1 cellular context compared by ENCODE assay signal in the genomic region with DNA sequence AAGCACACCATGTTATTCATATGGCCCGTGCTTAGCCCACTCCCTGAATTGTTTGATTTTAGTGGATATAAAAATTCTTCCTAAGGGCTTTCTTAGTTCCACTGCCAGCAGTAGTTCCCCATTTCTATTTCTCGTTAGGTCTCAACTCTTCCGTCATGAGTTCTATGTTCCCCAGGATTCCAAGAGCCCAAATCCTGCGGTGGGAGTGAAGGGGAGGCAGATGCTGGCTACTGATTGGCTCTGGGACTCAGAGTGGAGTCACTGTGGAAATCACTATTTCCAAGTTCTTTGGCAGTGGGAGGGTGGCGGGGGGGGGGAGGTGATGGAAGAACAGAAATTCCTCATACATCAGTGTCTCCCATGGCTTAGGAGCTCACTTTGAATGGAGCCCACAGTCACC.
TF ChIP-seq lines count a peak whose summit lies in the region.

No MANE protein-coding gene starts in this region.

TF ChIP-seq in WTC11, 78 proteins besides CTCF, POLR2A, EP300 and RAD21:
- TF ChIP-seq FOXK1 (CRISPR knock-in tag; IDR thresholded peaks at IDR 0.05) (no peak), RORB (CRISPR knock-in tag; IDR thresholded peaks at IDR 0.05) (no peak), ESRRA (CRISPR knock-in tag; IDR thresholded peaks at IDR 0.05; ENCODE audit: borderline replicate concordance) (no peak), SMAD3 (CRISPR knock-in tag; IDR thresholded peaks at IDR 0.05; ENCODE audit: borderline replicate concordance) (no peak), E2F5 (CRISPR knock-in tag; IDR thresholded peaks at IDR 0.05) (no peak), ARID4B (CRISPR knock-in tag; IDR thresholded peaks at IDR 0.05; ENCODE audit: borderline replicate concordance) (no peak), FOXP1 (CRISPR knock-in tag; IDR thresholded peaks at IDR 0.05; ENCODE audit: borderline replicate concordance) (no peak), ZNF396 (CRISPR knock-in tag; IDR thresholded peaks at IDR 0.05; ENCODE audit: borderline replicate concordance) (no peak), IRF2 (CRISPR knock-in tag; IDR thresholded peaks at IDR 0.05; ENCODE audit: borderline replicate concordance, low read depth) (no peak), TP53 (CRISPR knock-in tag; IDR thresholded peaks at IDR 0.05) (no peak), NFATC4 (CRISPR knock-in tag; IDR thresholded peaks at IDR 0.05) (no peak)
- TF ChIP-seq, protein P1, sequence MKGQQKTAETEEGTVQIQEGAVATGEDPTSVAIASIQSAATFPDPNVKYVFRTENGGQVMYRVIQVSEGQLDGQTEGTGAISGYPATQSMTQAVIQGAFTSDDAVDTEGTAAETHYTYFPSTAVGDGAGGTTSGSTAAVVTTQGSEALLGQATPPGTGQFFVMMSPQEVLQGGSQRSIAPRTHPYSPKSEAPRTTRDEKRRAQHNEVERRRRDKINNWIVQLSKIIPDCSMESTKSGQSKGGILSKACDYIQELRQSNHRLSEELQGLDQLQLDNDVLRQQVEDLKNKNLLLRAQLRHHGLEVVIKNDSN (CRISPR knock-in tag; IDR thresholded peaks at IDR 0.05): no peak
- TF ChIP-seq, protein P2, sequence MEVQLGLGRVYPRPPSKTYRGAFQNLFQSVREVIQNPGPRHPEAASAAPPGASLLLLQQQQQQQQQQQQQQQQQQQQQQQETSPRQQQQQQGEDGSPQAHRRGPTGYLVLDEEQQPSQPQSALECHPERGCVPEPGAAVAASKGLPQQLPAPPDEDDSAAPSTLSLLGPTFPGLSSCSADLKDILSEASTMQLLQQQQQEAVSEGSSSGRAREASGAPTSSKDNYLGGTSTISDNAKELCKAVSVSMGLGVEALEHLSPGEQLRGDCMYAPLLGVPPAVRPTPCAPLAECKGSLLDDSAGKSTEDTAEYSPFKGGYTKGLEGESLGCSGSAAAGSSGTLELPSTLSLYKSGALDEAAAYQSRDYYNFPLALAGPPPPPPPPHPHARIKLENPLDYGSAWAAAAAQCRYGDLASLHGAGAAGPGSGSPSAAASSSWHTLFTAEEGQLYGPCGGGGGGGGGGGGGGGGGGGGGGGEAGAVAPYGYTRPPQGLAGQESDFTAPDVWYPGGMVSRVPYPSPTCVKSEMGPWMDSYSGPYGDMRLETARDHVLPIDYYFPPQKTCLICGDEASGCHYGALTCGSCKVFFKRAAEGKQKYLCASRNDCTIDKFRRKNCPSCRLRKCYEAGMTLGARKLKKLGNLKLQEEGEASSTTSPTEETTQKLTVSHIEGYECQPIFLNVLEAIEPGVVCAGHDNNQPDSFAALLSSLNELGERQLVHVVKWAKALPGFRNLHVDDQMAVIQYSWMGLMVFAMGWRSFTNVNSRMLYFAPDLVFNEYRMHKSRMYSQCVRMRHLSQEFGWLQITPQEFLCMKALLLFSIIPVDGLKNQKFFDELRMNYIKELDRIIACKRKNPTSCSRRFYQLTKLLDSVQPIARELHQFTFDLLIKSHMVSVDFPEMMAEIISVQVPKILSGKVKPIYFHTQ (CRISPR knock-in tag; IDR thresholded peaks at IDR 0.05): no peak
- TF ChIP-seq, protein P3, sequence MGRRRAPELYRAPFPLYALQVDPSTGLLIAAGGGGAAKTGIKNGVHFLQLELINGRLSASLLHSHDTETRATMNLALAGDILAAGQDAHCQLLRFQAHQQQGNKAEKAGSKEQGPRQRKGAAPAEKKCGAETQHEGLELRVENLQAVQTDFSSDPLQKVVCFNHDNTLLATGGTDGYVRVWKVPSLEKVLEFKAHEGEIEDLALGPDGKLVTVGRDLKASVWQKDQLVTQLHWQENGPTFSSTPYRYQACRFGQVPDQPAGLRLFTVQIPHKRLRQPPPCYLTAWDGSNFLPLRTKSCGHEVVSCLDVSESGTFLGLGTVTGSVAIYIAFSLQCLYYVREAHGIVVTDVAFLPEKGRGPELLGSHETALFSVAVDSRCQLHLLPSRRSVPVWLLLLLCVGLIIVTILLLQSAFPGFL (CRISPR knock-in tag; IDR thresholded peaks at IDR 0.05; ENCODE audit: borderline replicate concordance): no peak
- TF ChIP-seq, protein P4, sequence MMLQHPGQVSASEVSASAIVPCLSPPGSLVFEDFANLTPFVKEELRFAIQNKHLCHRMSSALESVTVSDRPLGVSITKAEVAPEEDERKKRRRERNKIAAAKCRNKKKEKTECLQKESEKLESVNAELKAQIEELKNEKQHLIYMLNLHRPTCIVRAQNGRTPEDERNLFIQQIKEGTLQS (CRISPR knock-in tag; conservative IDR thresholded peaks at IDR 0.05): no peak
TF ChIP-seq in WTC11: peak in this region for 0.
